ENCODE assay signal across 25 cellular contexts in genomic region chr16:87358696-87359095, GRCh38.
"Had no signal": no experiment of that assay in that cellular context is flagged by ENCODE, and none has a peak within 500 bp of the region (broad histone marks: within the 10 kb centered on the region; RNA-seq: fewer than 3 reads in every experiment).

No MANE protein-coding gene starts in this region.

- H3K9me3 Mint-ChIP-seq: naive thymus-derived CD8-positive, alpha-beta T cell; nephron progenitor cell; type B pancreatic cell had no signal

- H3K27me3 Mint-ChIP-seq: naive thymus-derived CD8-positive, alpha-beta T cell; type B pancreatic cell had no signal

- H3K27ac ChIP-seq: epithelial cell of prostate, heart right ventricle, left lung, lower lobe of right lung, ovary, testis, tibial artery had no signal

- H3K9me3 ChIP-seq: heart right ventricle, left lung, lower lobe of right lung, ovary, testis, tibial artery had no signal

- ATAC-seq: esophagus mucosa; left cardiac atrium; left lung; lower lobe of right lung; naive thymus-derived CD8-positive, alpha-beta T cell had no signal

- DNase-seq: effector CD4-positive, alpha-beta T cell; foreskin fibroblast; glutamatergic neuron; heart right ventricle; hippocampal formation; left cardiac atrium; lower lobe of right lung; naive thymus-derived CD8-positive, alpha-beta T cell; nephron progenitor cell; nucleus accumbens; ovary; posterior cingulate gyrus; small intestine; stimulated activated CD4-positive, alpha-beta T cell treated with anti-CD3 and anti-CD28 coated beads, Interleukin-15, amount 100 ng/mL, for 24 hours; stimulated activated CD4-positive, alpha-beta T cell treated with anti-CD3 and anti-CD28 coated beads, Interleukin-2, amount 100 ng/mL, for 48 hours; stimulated activated naive CD4-positive, alpha-beta T cell treated with Interleukin-2 at 50 U/mL for 16 hours; testis; tibial artery had no signal

- H3K36me3 ChIP-seq: ovary had no signal

- FAIRE-seq: colon, islet of Langerhans, small intestine had no signal

- H3K4me3 Mint-ChIP-seq: naive thymus-derived CD8-positive, alpha-beta T cell; nephron progenitor cell; type B pancreatic cell had no signal

- H3K4me3 ChIP-seq: dorsolateral prefrontal cortex, heart right ventricle, left lung, lower lobe of right lung, ovary, testis, tibial artery had no signal

- H3K4me1 ChIP-seq: left lung, tibial artery had no signal

- H3K27me3 ChIP-seq: dorsolateral prefrontal cortex, left lung, ovary, testis, tibial artery had no signal
